Comparison of ENCODE assay signal across 8 cellular contexts in the genomic region with DNA sequence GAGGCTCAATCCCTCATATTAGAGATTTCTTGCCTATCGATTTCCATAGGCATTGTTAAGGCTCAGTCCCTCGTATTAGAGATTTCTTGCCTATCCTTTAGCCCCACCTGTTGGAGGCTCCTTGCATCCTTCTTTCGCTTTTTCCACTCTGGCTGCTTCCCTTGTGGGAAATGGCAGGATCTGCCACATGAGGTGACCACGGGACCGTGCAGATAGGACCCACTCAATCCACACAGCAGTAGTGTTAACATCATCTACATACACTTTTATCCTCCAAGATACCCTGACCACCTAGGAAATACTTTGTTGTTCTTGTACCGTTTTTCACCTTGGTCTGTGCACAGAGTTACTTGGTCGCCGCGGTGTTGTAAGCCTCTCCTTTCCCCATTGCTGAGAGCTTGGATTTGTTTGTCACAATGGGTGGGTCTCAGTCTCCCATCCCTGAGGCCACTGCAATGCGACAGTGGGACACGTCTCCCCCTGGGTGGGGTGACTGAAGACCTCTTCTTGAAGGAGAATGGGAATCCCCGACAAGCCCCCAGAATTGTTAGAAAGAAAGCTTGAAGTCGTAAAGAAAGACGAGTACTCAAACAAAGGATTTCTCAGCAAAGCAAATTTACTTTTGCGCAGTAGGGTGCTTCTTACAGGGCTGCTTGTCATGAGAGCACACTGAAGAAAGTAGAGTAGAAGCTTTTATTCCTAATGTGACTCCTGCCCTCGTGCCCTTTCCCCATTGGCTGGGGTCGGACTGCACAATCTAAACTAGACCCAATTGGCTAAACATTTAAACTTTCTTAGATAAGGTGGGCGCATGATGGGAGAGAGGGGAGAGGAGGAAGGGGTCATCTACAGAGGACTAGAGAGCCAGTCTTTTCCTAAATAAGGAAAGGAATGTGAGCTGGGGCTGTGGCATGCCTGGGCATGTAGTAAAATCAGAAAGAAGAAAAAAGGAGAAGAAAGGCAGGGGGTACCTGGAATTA. TPM values are rescaled to one million over a fixed set of nuclear protein-coding genes. Genes with fewer than 3 reads are reported as not detected.
DNase-seq lines count a peak whose midpoint lies in the region; ATAC-seq, FAIRE-seq and TF ChIP-seq lines count a peak whose summit lies in the region.

No MANE protein-coding gene starts in this region.

- no peaks in the 10 kb centered on the region for H3K27me3 ChIP-seq in dorsolateral prefrontal cortex

- H3K9me3 ChIP-seq in mesodermal cell (ENCODE audit: control insufficient read depth, low read length): peaks cover 11% of the 10 kb centered on the region

- WGBS in mesodermal cell (ENCODE audit: insufficient coverage in 2 of 2), 2 experiments: 97 to 98% methylated on average over 11 to 12 of the region's 18 CpGs

- DNase-seq in DMS 273 (lab: John Stamatoyannopoulos, UW; ENCODE audit: unreplicated experiment) (peak; percentile 58), DMS 273 treated with DMSO at 0.1 percent for 48 hours (lab: John Stamatoyannopoulos, UW) (no peak), NAMALWA (ENCODE audit: low spot score) (peak; percentile 21), dorsolateral prefrontal cortex (no peak), GM19239 (ENCODE audit: insufficient read length, low spot score) (no peak)

- no peaks in the 10 kb centered on the region for H3K4me1 ChIP-seq in mesodermal cell (ENCODE audit: control insufficient read depth, insufficient read depth, low read length, poor library complexity, severe bottlenecking)

- no peak overlapping the region for H3K4me3 ChIP-seq in dorsolateral prefrontal cortex
- H3K4me3 ChIP-seq in mesodermal cell (ENCODE audit: extremely low read depth, insufficient read depth, low read length, poor library complexity, severe bottlenecking): no peak overlapping the region

- TF ChIP-seq CTCF in dorsolateral prefrontal cortex (IDR thresholded peaks at IDR 0.05 in 54 of 56, conservative IDR thresholded peaks at IDR 0.05 in 2 of 56; ENCODE audit: low read depth in 1 of 56, partially characterized antibody in 56 of 56): peak in 50 of 56 donors; percentile 20 to 71 (median 43)

- no peak for FAIRE-seq in GM19239 (lab: Jason Lieb, UNC)

- ATAC-seq in GM18909 (IDR thresholded peaks at IDR 0.05; ENCODE audit: poor library complexity, unreplicated experiment): no peak
- ATAC-seq in GM18520 (IDR thresholded peaks at IDR 0.05; ENCODE audit: unreplicated experiment): no peak

- no peaks in the 10 kb centered on the region for H3K36me3 ChIP-seq in mesodermal cell (ENCODE audit: control insufficient read depth, insufficient read depth, low read length)

- H3K27ac ChIP-seq in dorsolateral prefrontal cortex (no peak overlapping the region), mesodermal cell (ENCODE audit: low read depth, low read length, severe bottlenecking) (peak overlapping the region; percentile 47)

- intact Hi-C loops in dorsolateral prefrontal cortex (cut with DNase I): loop anchor here in 1 of 2 donors (5.0 kb wide), 1 partner anchor 229 kb away; no protein-coding TSS in a partner anchor

RNA-seq across cellular contexts. Expression of a gene that starts 19.8 kb away (rescaled TPM):
- 10 to 100 TPM in 116 of 120 experiments, 1 to 10 TPM in 4; 8.9 to 23.7 (median 13.5) TPM for total RNA-seq in dorsolateral prefrontal cortex
- 15.0 TPM for polyA plus RNA-seq in mesodermal cell (2013, experiment 1 of 2)
- polyA plus RNA-seq in mesodermal cell (2013, experiment 2 of 2): 23.2 TPM

RNA-seq across cellular contexts. Expression of a gene that starts 29.0 kb away (rescaled TPM):
- 10 to 100 TPM; 16.3 to 40.7 (median 27.7) TPM for total RNA-seq in dorsolateral prefrontal cortex
- 35.1 TPM for polyA plus RNA-seq in mesodermal cell (2013, experiment 1 of 2)
- 44.4 TPM for polyA plus RNA-seq in mesodermal cell (2013, experiment 2 of 2)

RNA-seq across cellular contexts. Expression of a gene that starts 29.5 kb away (rescaled TPM):
- under 1 TPM in 4 of 120 experiments, not detected in 116; 0.13 to 0.22 (median 0.16) TPM for total RNA-seq in dorsolateral prefrontal cortex
- not detected for polyA plus RNA-seq in mesodermal cell (2013, experiment 1 of 2)
- polyA plus RNA-seq in mesodermal cell (2013, experiment 2 of 2): not detected

Comparison
In these comparisons a context has a peak if more than half of its experiments do, and no peak if none do; other contexts are left out.
1. DNase-seq: peak in DMS 273 (single experiment) and NAMALWA (single experiment); none in DMS 273 treated with DMSO at 0.1 percent for 48 hours (single experiment), dorsolateral prefrontal cortex (0 of 10) and GM19239 (single experiment).